ENCODE assay signal across 8 cellular contexts in genomic region chr21:43646550-43647260, GRCh38. TPM values are rescaled to one million over a fixed set of nuclear protein-coding genes. Genes with fewer than 3 reads are reported as not detected.
DNase-seq lines count a peak whose midpoint lies in the region; ATAC-seq and TF ChIP-seq lines count a peak whose summit lies in the region.

No MANE protein-coding gene starts in this region.

- DNase-seq in NCI-H2029 (lab: John Stamatoyannopoulos, UW) (peak; percentile 89), T-helper 2 cell (peak; percentile 63 to 81 (median 76)), anterior cingulate cortex (lab: John Stamatoyannopoulos, UW) (peak in 57 of 58 donors; percentile 4 to 90 (median 73)), right cardiac atrium (peak; percentile 92 to 95 (median 95)), sciatic nerve (ENCODE audit: low spot score) (peak; percentile 94)

- H3K9me2 ChIP-seq in DOHH2 (replicated peaks; ENCODE audit: control insufficient read depth, low read length) = no peaks in the 10 kb centered on the region

- TF ChIP-seq CTCF in DOHH2 (IDR thresholded peaks at IDR 0.05; ENCODE audit: low read depth, low read length, poor library complexity, severe bottlenecking) = peak; percentile 99

- no peaks in the 10 kb centered on the region for H4K20me1 ChIP-seq in DOHH2 (ENCODE audit: control insufficient read depth, insufficient read depth, low read depth, low read length)

- H3K79me2 ChIP-seq in DOHH2 (ENCODE audit: control insufficient read depth, low read length) = no peaks in the 10 kb centered on the region

- H3K4me1 ChIP-seq in DOHH2 (ENCODE audit: control insufficient read depth, low read length) = peaks cover 15% of the 10 kb centered on the region
- no peaks in the 10 kb centered on the region for H3K4me1 ChIP-seq in right cardiac atrium (ENCODE audit: control insufficient read depth, insufficient read depth, low read length)

- intact Hi-C loops in right cardiac atrium (cut with DNase I) (loop anchor here in 1 of 4 donors (10.0 kb wide), 1 partner anchor 302 kb away; no protein-coding TSS in a partner anchor), sciatic nerve (cut with DNase I) (no loop called here)

- H3K27ac ChIP-seq in DOHH2 (ENCODE audit: low read depth, low read length) (no peak overlapping the region), right cardiac atrium (ENCODE audit: low read length) (no peak overlapping the region)

- no peaks in the 10 kb centered on the region for H3K36me3 ChIP-seq in DOHH2 (ENCODE audit: control insufficient read depth, low read length)

- ATAC-seq in HG02763 (IDR thresholded peaks at IDR 0.05; ENCODE audit: unreplicated experiment) = peak; percentile 76
- ATAC-seq in right cardiac atrium = peak; percentile 96 to 98
- peak; percentile 96 for ATAC-seq in sciatic nerve
- no peak for ATAC-seq in HG02610 (IDR thresholded peaks at IDR 0.05; ENCODE audit: unreplicated experiment)

- H3K4me3 ChIP-seq in DOHH2 (ENCODE audit: low read length) = peak overlapping the region; percentile 29
- H3K4me3 ChIP-seq in right cardiac atrium (ENCODE audit: low read length) = no peak overlapping the region

- H3F3A ChIP-seq in DOHH2 (ENCODE audit: control insufficient read depth, insufficient read depth) = no peaks in the 10 kb centered on the region

- H3K4me2 ChIP-seq in DOHH2 (ENCODE audit: low read length) = peak overlapping the region; percentile 61

- H3K27me3 ChIP-seq in DOHH2 (ENCODE audit: control insufficient read depth, low read length) (no peaks in the 10 kb centered on the region), right cardiac atrium (ENCODE audit: control insufficient read depth, insufficient read depth) (no peaks in the 10 kb centered on the region)

- WGBS in right cardiac atrium = 17% methylated on average over 7 of the region's 7 CpGs

- H3K9me3 ChIP-seq in DOHH2 (ENCODE audit: control insufficient read depth, insufficient read depth, low read length) = no peaks in the 10 kb centered on the region
- no peaks in the 10 kb centered on the region for H3K9me3 ChIP-seq in right cardiac atrium (ENCODE audit: control insufficient read depth, low read length)

RNA-seq across cellular contexts. Expression of gene HSF2BP, which starts 12.6 kb away (rescaled TPM):
- total RNA-seq in right cardiac atrium (under 1 TPM; 0.21 to 0.42 (median 0.38) TPM), sciatic nerve (1.8 TPM)
- 0.18 TPM for polyA plus RNA-seq in right cardiac atrium

RNA-seq across cellular contexts. Expression of gene RRP1B, which starts 12.7 kb away (rescaled TPM):
- total RNA-seq in right cardiac atrium (10 to 100 TPM; 10.5 to 12.5 (median 11.5) TPM), sciatic nerve (18.1 TPM)
- 4.7 TPM for polyA plus RNA-seq in right cardiac atrium
